In the genomic region with DNA sequence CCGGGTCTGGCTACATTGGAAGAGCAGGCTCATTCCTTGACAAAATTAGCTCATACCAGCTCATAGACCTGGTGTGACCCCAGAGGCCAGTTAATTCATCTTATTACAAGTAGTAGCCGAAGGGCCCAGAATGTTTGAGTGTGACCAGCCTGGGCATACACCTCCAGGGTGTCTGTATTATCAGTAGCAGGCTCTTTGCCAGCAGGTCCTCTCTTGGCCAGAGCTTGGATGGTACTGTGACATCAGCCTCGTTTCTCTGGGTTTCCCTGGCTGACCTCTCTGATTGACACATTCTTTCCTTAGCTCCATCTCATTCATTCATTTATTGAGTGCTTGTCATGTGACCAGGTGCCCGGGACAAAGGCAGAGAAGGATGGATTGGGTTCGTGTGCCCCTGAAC, we compare ENCODE assay signal across 25 cellular contexts.
"Had no signal": no experiment of that assay in that cellular context is flagged by ENCODE, and none has a peak within 500 bp of the region (broad histone marks: within the 10 kb centered on the region; RNA-seq: fewer than 3 reads in every experiment).

No MANE protein-coding gene starts in this region.

- ATAC-seq: left colon; lower lobe of right lung; naive thymus-derived CD8-positive, alpha-beta T cell; pancreas; psoas muscle; sciatic nerve; stimulated activated naive B cell treated with anti-CD40 and anti-IgM and Interleukin-4, amounts not matched to agents 10 μg/mL and 1 μg/mL and 100 μg/mL, for 72 hours; stimulated activated naive CD8-positive, alpha-beta T cell treated with anti-CD3 and anti-CD28 coated beads, Interleukin-15, Interleukin-2, amounts not matched to agents 100 U/mL and 50 U/mL, for 24 hours had no signal

- H3K9me3 ChIP-seq: heart left ventricle, lower lobe of right lung, pancreas, psoas muscle, suprapubic skin, thoracic aorta, tibial artery, uterus had no signal

- DNase-seq: heart left ventricle; hypothalamus; immature natural killer cell; kidney; left colon; lower lobe of right lung; mammary epithelial cell; mesenchymal stem cell; naive thymus-derived CD8-positive, alpha-beta T cell; nucleus accumbens; pancreas; psoas muscle; stimulated activated CD4-positive, alpha-beta T cell treated with anti-CD3 and anti-CD28 coated beads, Interleukin-12 subunit alpha, Interleukin-12 subunit beta, amount 100 ng/mL, for 4 hours; stimulated activated CD4-positive, alpha-beta T cell treated with anti-CD3 and anti-CD28 coated beads, Interleukin-15, amount 100 ng/mL, for 24 hours; stimulated activated CD4-positive, alpha-beta T cell treated with anti-CD3 and anti-CD28 coated beads, Interleukin-2, amount 100 ng/mL, for 24 hours; stimulated activated CD4-positive, alpha-beta T cell treated with anti-CD3 and anti-CD28 coated beads, Interleukin-4, amount 100 ng/mL, for 1 hour; stimulated activated naive B cell treated with anti-CD40 and anti-IgM and Interleukin-4, amounts not matched to agents 10 μg/mL and 1 μg/mL and 100 μg/mL, for 72 hours; stimulated activated naive CD8-positive, alpha-beta T cell treated with anti-CD3 and anti-CD28 coated beads, Interleukin-15, Interleukin-2, amounts not matched to agents 100 U/mL and 50 U/mL, for 24 hours; tibial artery; uterus had no signal

- H3K27me3 ChIP-seq: heart left ventricle, pancreas, suprapubic skin, tibial artery, uterus had no signal

- H3K4me3 ChIP-seq: heart left ventricle, lower lobe of right lung, pancreas, psoas muscle, skin epidermis, suprapubic skin, thoracic aorta, tibial artery, uterus had no signal

- FAIRE-seq: islet of Langerhans, kidney, pancreas had no signal

- H3K4me1 ChIP-seq: pancreas, psoas muscle, uterus had no signal

- H3K36me3 ChIP-seq: pancreas, thoracic aorta, uterus had no signal

- H3K27ac ChIP-seq: heart left ventricle, lower lobe of right lung, pancreas, psoas muscle, skin epidermis, suprapubic skin, thoracic aorta, tibial artery, uterus had no signal
